ENCODE assay signal across 1 cellular context in genomic region chr17:83066543-83066890, GRCh38. TPM values are rescaled to one million over a fixed set of nuclear protein-coding genes. Genes with fewer than 3 reads are reported as not detected.
"Had no signal": no experiment of that assay in that cellular context is flagged by ENCODE, and none has a peak within 500 bp of the region (broad histone marks: within the 10 kb centered on the region; RNA-seq: fewer than 3 reads in every experiment).

No MANE protein-coding gene starts in this region.

RNA-seq across cellular contexts. Expression of gene METRNL, which starts 12.9 kb away (rescaled TPM):
- polyA plus RNA-seq: naive thymus-derived CD4-positive, alpha-beta T cell had no signal
